Comparison of ENCODE assay signal across 12 cellular contexts in the genomic region with DNA sequence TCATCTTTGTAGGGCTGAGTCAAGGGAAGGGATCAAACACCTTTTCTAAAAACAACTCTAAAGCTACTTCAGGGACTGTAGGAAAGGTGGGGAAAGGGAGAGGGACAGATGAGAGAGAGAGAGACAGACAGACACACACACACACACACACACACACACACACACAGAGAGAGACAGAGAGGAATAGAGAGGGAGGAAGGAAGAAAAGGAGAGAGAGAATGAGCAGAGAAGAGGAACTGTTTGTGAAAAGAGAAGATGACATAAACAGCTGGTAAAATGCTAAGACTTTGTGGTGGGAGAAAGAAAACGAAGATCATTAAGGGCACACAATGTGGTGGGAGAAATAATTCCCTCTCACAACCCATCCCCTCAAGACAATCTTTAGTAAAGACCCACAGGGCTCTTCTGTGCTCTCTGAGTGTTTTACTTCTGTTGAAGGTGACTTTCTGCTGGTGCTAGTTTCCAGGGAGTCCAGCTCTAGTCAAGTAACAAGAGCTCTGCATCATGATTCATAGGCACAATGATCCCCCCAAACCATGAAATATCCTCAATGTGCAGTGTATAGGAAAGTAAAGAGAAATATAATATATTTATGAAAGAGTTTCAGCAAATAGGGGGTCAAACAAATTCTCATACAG.
DNase-seq lines count a peak whose midpoint lies in the region; ATAC-seq and TF ChIP-seq lines count a peak whose summit lies in the region.
"Had no signal": no experiment of that assay in that cellular context is flagged by ENCODE, and none has a peak within 500 bp of the region (broad histone marks: within the 10 kb centered on the region; RNA-seq: fewer than 3 reads in every experiment).

No MANE protein-coding gene starts in this region.

- CTCF ChIA-PET in activated B cell treated with CpG ODN at 0.5 μM for 24 hours (lab: Charles Lee) = interaction anchor here (0.7 to 7.1 kb wide), 8 partner anchors 11 to 172 kb away, joined by 3 to 27 read pairs (median 4); no protein-coding TSS in a partner anchor

- peaks cover 33% of the 10 kb centered on the region for H3K36me3 ChIP-seq in left ventricle myocardium inferior

- POLR2A ChIA-PET in activated B cell treated with CpG ODN at 0.5 μM for 24 hours (lab: Charles Lee) = interaction anchor here (0.6 to 3.3 kb wide), 15 partner anchors 9 to 99 kb away, joined by 3 to 26 read pairs (median 6); partner anchors contain the start of gene STK17B

- no peak for ATAC-seq in Right ventricle myocardium inferior
- ATAC-seq in activated B cell treated with CpG ODN at 0.5 μM for 24 hours (ENCODE audit: low read depth) = no peak
- no peak for ATAC-seq in GM19467 (IDR thresholded peaks at IDR 0.05; ENCODE audit: unreplicated experiment)
- no peak for ATAC-seq in HG02884 (IDR thresholded peaks at IDR 0.05; ENCODE audit: unreplicated experiment)
- ATAC-seq: left colon had no signal

- peak overlapping the region; percentile 2 for H3K4me3 Mint-ChIP-seq in activated B cell treated with CpG ODN at 0.5 μM for 24 hours

- H3K9me3 ChIP-seq in left ventricle myocardium inferior (replicated peaks) = no peaks in the 10 kb centered on the region
- H3K9me3 ChIP-seq: testis had no signal

- peak overlapping the region; percentile 91 for H3K27ac Mint-ChIP-seq in activated B cell treated with CpG ODN at 0.5 μM for 24 hours

- H3K27ac ChIP-seq in left ventricle myocardium inferior (replicated peaks) = peak overlapping the region; percentile 56

- DNase-seq in left ventricle myocardium inferior = no peak
- DNase-seq in Right ventricle myocardium inferior (ENCODE audit: missing footprints) = no peak
- no peak for DNase-seq in activated B cell treated with CpG ODN at 0.5 μM for 24 hours
- peak; percentile 43 for DNase-seq in myocyte (ENCODE audit: low read depth)
- DNase-seq in NCI-H446 treated with DMSO at 0.1 percent for 48 hours (lab: John Stamatoyannopoulos, UW) = no peak
- no peak for DNase-seq in NCI-H2171 treated with DMSO at 0.1 percent for 48 hours (lab: John Stamatoyannopoulos, UW)
- DNase-seq: activated gamma-delta T cell, dorsolateral prefrontal cortex, left colon, testis had no signal

- H3K4me1 Mint-ChIP-seq in activated B cell treated with CpG ODN at 0.5 μM for 24 hours = peaks cover 82% of the 10 kb centered on the region

- H3K4me3 ChIP-seq in left ventricle myocardium inferior = no peak overlapping the region
- H3K4me3 ChIP-seq: dorsolateral prefrontal cortex, testis had no signal

- no peaks in the 10 kb centered on the region for H3K27me3 Mint-ChIP-seq in activated B cell treated with CpG ODN at 0.5 μM for 24 hours

- no peaks in the 10 kb centered on the region for H3K27me3 ChIP-seq in left ventricle myocardium inferior (ENCODE audit: low read depth)
- H3K27me3 ChIP-seq: dorsolateral prefrontal cortex, testis had no signal

- no peaks in the 10 kb centered on the region for H3K36me3 Mint-ChIP-seq in activated B cell treated with CpG ODN at 0.5 μM for 24 hours (ENCODE audit: low read depth)

- intact Hi-C loops in left ventricle myocardium inferior (cut with micrococcal nuclease) = no loop called here
- intact Hi-C loops in Right ventricle myocardium inferior (cut with DNase I) = no loop called here
- intact Hi-C loops in activated B cell treated with CpG ODN at 0.5 μM for 24 hours (cut with micrococcal nuclease) = loop anchor here (1.0 to 10.0 kb wide), 3 partner anchors 21 to 956 kb away; no protein-coding TSS in a partner anchor

- TF ChIP-seq CTCF in left ventricle myocardium inferior (IDR thresholded peaks at IDR 0.05; ENCODE audit: borderline replicate concordance) = no peak
- no peak for TF ChIP-seq CTCF in activated B cell treated with CpG ODN at 0.5 μM for 24 hours (IDR thresholded peaks at IDR 0.05)

- no peaks in the 10 kb centered on the region for H3K9me3 Mint-ChIP-seq in activated B cell treated with CpG ODN at 0.5 μM for 24 hours

- H3K4me1 ChIP-seq in left ventricle myocardium inferior = peaks cover 14% of the 10 kb centered on the region
- H3K4me1 ChIP-seq: testis had no signal
